12 cellular contexts compared by ENCODE assay signal in genomic region chr1:24786191-24786590, GRCh38. TPM values are rescaled to one million over a fixed set of nuclear protein-coding genes. Genes with fewer than 3 reads are reported as not detected.
DNase-seq lines count a peak whose midpoint lies in the region; ATAC-seq and TF ChIP-seq lines count a peak whose summit lies in the region.
"Had no signal": no experiment of that assay in that cellular context is flagged by ENCODE, and none has a peak within 500 bp of the region (broad histone marks: within the 10 kb centered on the region; RNA-seq: fewer than 3 reads in every experiment).

No MANE protein-coding gene starts in this region.

- DNase-seq in AG09309 (ENCODE audit: low read depth) (peak; percentile 33), NOMO-1 treated with DMSO at 0.1 percent for 48 hours (lab: John Stamatoyannopoulos, UW; ENCODE audit: unreplicated experiment) (peak; percentile 22), esophagus muscularis mucosa (ENCODE audit: extremely low spot score) (no peak), right lobe of liver (no peak), T-helper 2 cell (no peak), RKO (ENCODE audit: low spot score) (no peak)
- no peak for DNase-seq in activated CD4-positive, alpha-beta T cell treated with anti-CD3 and anti-CD28 coated beads, Interleukin-2, amount 50 U/mL, for 1 hour
- no peak for DNase-seq in activated CD4-positive, alpha-beta T cell treated with anti-CD3 and anti-CD28 coated beads for 36 hours
- DNase-seq: amygdala had no signal

- peaks cover 2% of the 10 kb centered on the region for H3K4me1 Mint-ChIP-seq in activated CD4-positive, alpha-beta T cell treated with anti-CD3 and anti-CD28 coated beads for 36 hours
- H3K4me1 Mint-ChIP-seq: neural progenitor cell had no signal

- peaks cover 18 to 86% (median 69%) of the 10 kb centered on the region in 4 donors for H3K4me1 ChIP-seq in esophagus muscularis mucosa
- H3K4me1 ChIP-seq in right lobe of liver, result peaks cover 0 to 77% (median 17%) of the 10 kb centered on the region in 4 donors
- H3K4me1 ChIP-seq: BLaER1, neural progenitor cell had no signal

- no peak for TF ChIP-seq EP300 in esophagus muscularis mucosa (IDR thresholded peaks at IDR 0.05)

- no peak for TF ChIP-seq POLR2A in esophagus muscularis mucosa (IDR thresholded peaks at IDR 0.05; ENCODE audit: low read depth)
- no peak for TF ChIP-seq POLR2A in right lobe of liver (IDR thresholded peaks at IDR 0.05)

- H3K27me3 ChIP-seq in esophagus muscularis mucosa (no peaks in the 10 kb centered on the region), right lobe of liver (no peaks in the 10 kb centered on the region)
- H3K27me3 ChIP-seq: BLaER1, neural progenitor cell had no signal

- H3K36me3 Mint-ChIP-seq in activated CD4-positive, alpha-beta T cell treated with anti-CD3 and anti-CD28 coated beads for 36 hours (ENCODE audit: low read depth), result no peaks in the 10 kb centered on the region

- TF ChIP-seq CTCF in AG09309 (IDR thresholded peaks at IDR 0.05; ENCODE audit: control insufficient read depth, insufficient read depth, low read depth, low read length, missing control alignments) (no peak), esophagus muscularis mucosa (IDR thresholded peaks at IDR 0.05) (no peak), right lobe of liver (IDR thresholded peaks at IDR 0.05) (no peak)

- peak; percentile 59 to 75 (median 66) for ATAC-seq in right lobe of liver
- ATAC-seq in activated CD4-positive, alpha-beta T cell treated with anti-CD3 and anti-CD28 coated beads for 36 hours, result no peak

- POLR2A ChIA-PET in activated CD4-positive, alpha-beta T cell treated with anti-CD3 and anti-CD28 coated beads for 36 hours (lab: Charles Lee), result no interaction called here

- H3K9me3 ChIP-seq in esophagus muscularis mucosa (no peaks in the 10 kb centered on the region), right lobe of liver (no peaks in the 10 kb centered on the region)
- H3K9me3 ChIP-seq: BLaER1 had no signal

- H3K27ac Mint-ChIP-seq in activated CD4-positive, alpha-beta T cell treated with anti-CD3 and anti-CD28 coated beads for 36 hours, result no peak overlapping the region
- H3K27ac Mint-ChIP-seq: neural progenitor cell had no signal

- CTCF ChIA-PET in activated CD4-positive, alpha-beta T cell treated with anti-CD3 and anti-CD28 coated beads for 36 hours (lab: Charles Lee), result interaction anchor here (1.0 kb wide), 1 partner anchor 260 kb away, joined by 3 read pairs; no protein-coding TSS in a partner anchor

- H3K36me3 ChIP-seq in esophagus muscularis mucosa, result no peaks in the 10 kb centered on the region
- H3K36me3 ChIP-seq in right lobe of liver, result no peaks in the 10 kb centered on the region
- H3K36me3 ChIP-seq: neural progenitor cell had no signal

- no peaks in the 10 kb centered on the region for H3K9me3 Mint-ChIP-seq in activated CD4-positive, alpha-beta T cell treated with anti-CD3 and anti-CD28 coated beads for 36 hours (ENCODE audit: low read depth)

- H3K4me3 ChIP-seq in AG09309 (ENCODE audit: control insufficient read depth, low read depth, low read length) (no peak overlapping the region), esophagus muscularis mucosa (no peak overlapping the region), right lobe of liver (peak overlapping the region in 1 of 3 donors; percentile 13)
- H3K4me3 ChIP-seq: BLaER1, neural progenitor cell had no signal

- peak overlapping the region; percentile 0 to 54 (median 40) for H3K27ac ChIP-seq in esophagus muscularis mucosa (replicated peaks in 1 of 4)
- peak overlapping the region; percentile 13 to 80 (median 44) for H3K27ac ChIP-seq in right lobe of liver
- H3K27ac ChIP-seq: BLaER1, neural progenitor cell, VCaP had no signal

- intact Hi-C loops in esophagus muscularis mucosa (cut with DNase I) (no loop called here), right lobe of liver (cut with DNase I) (no loop called here)
- intact Hi-C loops in activated CD4-positive, alpha-beta T cell treated with anti-CD3 and anti-CD28 coated beads for 36 hours (cut with DNase I, micrococcal nuclease), result no loop called here

- H3K27me3 Mint-ChIP-seq in activated CD4-positive, alpha-beta T cell treated with anti-CD3 and anti-CD28 coated beads for 36 hours, result no peaks in the 10 kb centered on the region

- no peak overlapping the region for H3K4me3 Mint-ChIP-seq in activated CD4-positive, alpha-beta T cell treated with anti-CD3 and anti-CD28 coated beads for 36 hours
- H3K4me3 Mint-ChIP-seq: neural progenitor cell had no signal

RNA-seq across cellular contexts. Expression of gene CLIC4, which starts 40.9 kb away (rescaled TPM):
- total RNA-seq in esophagus muscularis mucosa (100 to 1,000 TPM; 375 to 606 (median 595) TPM), right lobe of liver (10 to 100 TPM; 35.0 to 63.6 (median 44.3) TPM)
- 10 to 100 TPM; 29.8 to 33.1 TPM for total RNA-seq in activated CD4-positive, alpha-beta T cell treated with anti-CD3 and anti-CD28 coated beads for 36 hours

Comparison
In these comparisons a context has a peak if more than half of its experiments do, and no peak if none do; other contexts are left out.
1. DNase-seq: peak in AG09309 (single experiment) and NOMO-1 treated with DMSO at 0.1 percent for 48 hours (single experiment); none in esophagus muscularis mucosa (single experiment), right lobe of liver (0 of 3), activated CD4-positive, alpha-beta T cell treated with anti-CD3 and anti-CD28 coated beads, Interleukin-2, amount 50 U/mL, for 1 hour (single experiment), T-helper 2 cell (0 of 5), RKO (single experiment) and activated CD4-positive, alpha-beta T cell treated with anti-CD3 and anti-CD28 coated beads for 36 hours (single experiment).
2. RNA of gene CLIC4, which starts 40.9 kb away (total RNA-seq): 375 to 606 TPM in esophagus muscularis mucosa; 35.0 to 63.6 TPM in right lobe of liver and 29.8 to 33.1 TPM in activated CD4-positive, alpha-beta T cell treated with anti-CD3 and anti-CD28 coated beads for 36 hours; every median in the first group is over 4 times any median in the second.